9 cellular contexts compared by ENCODE assay signal in genomic region chr10:47261121-47261520, GRCh38. TPM values are rescaled to one million over a fixed set of nuclear protein-coding genes. Genes with fewer than 3 reads are reported as not detected.
A peak's percentile ranks its signal among the peaks of the same experiment; 100 is the strongest.
DNase-seq lines count a peak whose midpoint lies in the region; ATAC-seq, FAIRE-seq and TF ChIP-seq lines count a peak whose summit lies in the region.
"Had no signal": no experiment of that assay in that cellular context is flagged by ENCODE, and none has a peak within 500 bp of the region (broad histone marks: within the 10 kb centered on the region; RNA-seq: fewer than 3 reads in every experiment).

No MANE protein-coding gene starts in this region.

- no peak overlapping the region for H3K9ac ChIP-seq in BLaER1

- peak overlapping the region; percentile 57 for H3K4me2 ChIP-seq in BLaER1

- H3K27ac Mint-ChIP-seq in activated T-helper 17 cell treated with anti-CD3 and anti-CD28 coated beads, Interleukin-2, amount 50 U/mL, for 72 hours: peak overlapping the region; percentile 78

- FAIRE-seq in D721Med (lab: Jason Lieb, UNC): no peak

- H3K4me3 Mint-ChIP-seq in activated T-helper 17 cell treated with anti-CD3 and anti-CD28 coated beads, Interleukin-2, amount 50 U/mL, for 72 hours: peak overlapping the region; percentile 45

- ATAC-seq in GM19452 (IDR thresholded peaks at IDR 0.05; ENCODE audit: unreplicated experiment): peak; percentile 97
- peak; percentile 96 for ATAC-seq in HG03439 (IDR thresholded peaks at IDR 0.05; ENCODE audit: unreplicated experiment)
- ATAC-seq in activated T-helper 17 cell treated with anti-CD3 and anti-CD28 coated beads, Interleukin-2, amount 50 U/mL, for 72 hours (replicated peaks): peak; percentile 75

- no peaks in the 10 kb centered on the region for H3K27me3 ChIP-seq in BLaER1

- no peaks in the 10 kb centered on the region for H4K20me1 ChIP-seq in BLaER1

- no peaks in the 10 kb centered on the region for H3K9me3 ChIP-seq in BLaER1

- TF ChIP-seq CTCF in D721Med (IDR thresholded peaks at IDR 0.05; ENCODE audit: insufficient read depth, missing control alignments): no peak

- no peaks in the 10 kb centered on the region for H3K36me3 ChIP-seq in BLaER1

- no peaks in the 10 kb centered on the region for H3K27me3 Mint-ChIP-seq in activated T-helper 17 cell treated with anti-CD3 and anti-CD28 coated beads, Interleukin-2, amount 50 U/mL, for 72 hours

- peak overlapping the region; percentile 55 for H3K27ac ChIP-seq in BLaER1
- H3K27ac ChIP-seq: C4-2B had no signal

- DNase-seq in D721Med (ENCODE audit: insufficient read length, low spot score) (no peak), putamen (ENCODE audit: low spot score) (no peak), RKO (ENCODE audit: low spot score) (no peak), NCI-H82 treated with DMSO at 0.1 percent for 48 hours (lab: John Stamatoyannopoulos, UW; ENCODE audit: unreplicated experiment) (no peak)

- peaks cover 39% of the 10 kb centered on the region for H3K4me1 ChIP-seq in BLaER1

- no peaks in the 10 kb centered on the region for H3K36me3 Mint-ChIP-seq in activated T-helper 17 cell treated with anti-CD3 and anti-CD28 coated beads, Interleukin-2, amount 50 U/mL, for 72 hours (ENCODE audit: low read depth)

- no peak overlapping the region for H3K4me3 ChIP-seq in BLaER1

- peaks cover 4% of the 10 kb centered on the region for H3K9me3 Mint-ChIP-seq in activated T-helper 17 cell treated with anti-CD3 and anti-CD28 coated beads, Interleukin-2, amount 50 U/mL, for 72 hours

- H3K4me1 Mint-ChIP-seq in activated T-helper 17 cell treated with anti-CD3 and anti-CD28 coated beads, Interleukin-2, amount 50 U/mL, for 72 hours: peaks cover 39% of the 10 kb centered on the region

RNA-seq across cellular contexts. Expression of gene GDF10, which starts 38.9 kb away (rescaled TPM):
- total RNA-seq in activated T-helper 17 cell treated with anti-CD3 and anti-CD28 coated beads, Interleukin-2, amount 50 U/mL, for 72 hours: under 1 TPM in 1 of 2 donors, not detected in 1; 0.45 TPM
